Comparison of ENCODE assay signal across 26 cellular contexts in the genomic region with DNA sequence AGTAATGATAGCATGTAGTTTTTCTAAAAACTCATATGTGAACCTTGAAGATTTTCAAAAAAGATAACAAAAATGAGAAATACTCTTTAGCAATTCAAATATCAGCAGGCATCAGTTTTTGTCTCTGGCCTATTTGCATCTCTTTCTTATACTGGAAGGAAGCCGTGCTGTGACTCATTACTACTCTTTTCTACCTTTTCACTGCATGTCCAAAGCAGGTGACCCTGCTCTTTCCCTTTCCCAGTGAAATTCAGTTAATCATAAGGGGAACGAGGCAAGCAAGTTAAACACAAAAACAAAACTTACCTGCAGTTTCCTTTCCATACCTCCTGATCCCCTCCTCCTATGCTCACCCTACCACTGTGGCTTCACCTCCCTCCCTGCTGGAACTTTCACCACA. TPM values are rescaled to one million over a fixed set of nuclear protein-coding genes. Genes with fewer than 3 reads are reported as not detected.
A peak's percentile ranks its signal among the peaks of the same experiment; 100 is the strongest.
DNase-seq lines count a peak whose midpoint lies in the region; ATAC-seq and TF ChIP-seq lines count a peak whose summit lies in the region.
"Had no signal": no experiment of that assay in that cellular context is flagged by ENCODE, and none has a peak within 500 bp of the region (broad histone marks: within the 10 kb centered on the region; RNA-seq: fewer than 3 reads in every experiment).

No MANE protein-coding gene starts in this region.

- TF ChIP-seq POLR2A in gastrocnemius medialis (IDR thresholded peaks at IDR 0.05) = no peak

- no peaks in the 10 kb centered on the region for H3K27me3 ChIP-seq in gastrocnemius medialis
- H3K27me3 ChIP-seq: adrenal gland, gastroesophageal sphincter had no signal

- in situ Hi-C loops in gastrocnemius medialis (cut with MboI; ENCODE audit: low sequenced_read_pairs in 4 of 4) = no loop called here

- DNase-seq in coronary artery (ENCODE audit: low spot score) (no peak), gastrocnemius medialis (no peak), HCEC 1CT (no peak), SIG-M5 (lab: John Stamatoyannopoulos, UW) (no peak), NCI-H1092 treated with DMSO at 0.1 percent for 48 hours (lab: John Stamatoyannopoulos, UW) (no peak), NCI-H446 treated with DMSO at 0.1 percent for 48 hours (lab: John Stamatoyannopoulos, UW) (no peak)
- DNase-seq: activated CD4-positive, alpha-beta T cell treated with anti-CD3 and anti-CD28 coated beads, Interleukin-2, amount 50 U/mL, for 4 hours; activated effector memory CD4-positive, alpha-beta T cell treated with anti-CD3 and anti-CD28 coated beads, Interleukin-2, amount 50 U/mL, for 16 hours; adrenal gland; C1 segment of cervical spinal cord; KBM-7; left cardiac atrium; mesenchymal stem cell; naive B cell; NCI-H1930; NCI-H2227 treated with DMSO at 0.1 percent for 48 hours; occipital lobe; stimulated activated CD4-positive, alpha-beta T cell treated with anti-CD3 and anti-CD28 coated beads, Interleukin-12 subunit alpha, Interleukin-12 subunit beta, amount 100 ng/mL, for 4 hours; substantia nigra; T-helper 17 cell had no signal

- H3K36me3 ChIP-seq in gastrocnemius medialis = no peaks in the 10 kb centered on the region
- H3K36me3 ChIP-seq: adrenal gland, gastroesophageal sphincter had no signal

- peaks cover 59 to 64% of the 10 kb centered on the region in 2 donors for H3K4me1 ChIP-seq in gastrocnemius medialis
- H3K4me1 ChIP-seq: adrenal gland had no signal

- intact Hi-C loops in gastrocnemius medialis (cut with DNase I; ENCODE audit: low total_unique reads) = loop anchor here (2.0 kb wide), 1 partner anchor 51 kb away; no protein-coding TSS in a partner anchor

- H3K27ac ChIP-seq in coronary artery = peak overlapping the region; percentile 55 to 73
- H3K27ac ChIP-seq in gastrocnemius medialis = peak overlapping the region; percentile 82 to 91 (median 86)
- H3K27ac ChIP-seq: adrenal gland, HL-60 had no signal

- peak; percentile 46 for ATAC-seq in GM21360 (IDR thresholded peaks at IDR 0.05; ENCODE audit: unreplicated experiment)
- peak; percentile 48 for ATAC-seq in HG03354 (IDR thresholded peaks at IDR 0.05; ENCODE audit: poor library complexity, severe bottlenecking, unreplicated experiment)
- no peak for ATAC-seq in gastrocnemius medialis
- ATAC-seq: esophagus mucosa, gastroesophageal sphincter, left cardiac atrium, T-helper 17 cell had no signal

- H3K4me3 ChIP-seq in coronary artery = no peak overlapping the region
- no peak overlapping the region for H3K4me3 ChIP-seq in gastrocnemius medialis
- H3K4me3 ChIP-seq: adrenal gland, gastroesophageal sphincter had no signal

- no peaks in the 10 kb centered on the region for H3K9me3 ChIP-seq in gastrocnemius medialis
- H3K9me3 ChIP-seq: adrenal gland, gastroesophageal sphincter had no signal

- no peak for TF ChIP-seq CTCF in coronary artery (IDR thresholded peaks at IDR 0.05)
- TF ChIP-seq CTCF in gastrocnemius medialis (IDR thresholded peaks at IDR 0.05 in 4 of 5, conservative IDR thresholded peaks at IDR 0.05 in 1 of 5) = no peak

RNA-seq across cellular contexts. Expression of a gene that starts 9.3 kb away (rescaled TPM):
- total RNA-seq in gastrocnemius medialis = under 1 TPM in 2 of 4 donors, not detected in 2; 0.22 to 0.29 TPM
- total RNA-seq: esophagus mucosa, SK-MEL-5, T-helper 17 cell had no signal

Comparison
In these comparisons a context has a peak if more than half of its experiments do, and no peak if none do; other contexts are left out.
1. ATAC-seq: peak in GM21360 (single experiment) and HG03354 (single experiment); none in gastrocnemius medialis (0 of 2).